11 cellular contexts compared by ENCODE assay signal in the genomic region with DNA sequence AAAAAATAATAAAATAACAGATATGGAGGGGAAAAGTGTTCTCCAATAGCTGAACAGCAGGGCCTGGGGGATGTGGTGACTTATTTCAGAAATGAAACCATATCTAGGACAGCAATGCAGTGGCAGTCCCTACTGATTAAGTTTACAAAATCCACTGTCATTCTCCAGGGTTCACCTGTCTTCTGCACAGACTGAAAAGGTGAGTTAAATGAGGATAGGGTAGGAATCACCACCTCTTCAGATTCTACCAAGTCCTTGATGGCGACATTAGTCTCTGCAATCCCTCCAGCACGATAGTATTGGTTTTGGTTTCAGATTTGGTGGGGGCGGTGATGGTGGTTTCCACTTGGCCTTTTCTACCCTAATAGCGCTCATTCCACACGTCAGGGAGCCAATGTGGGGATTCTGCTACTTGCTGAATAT. TPM values are rescaled to one million over a fixed set of nuclear protein-coding genes. Genes with fewer than 3 reads are reported as not detected.
DNase-seq lines count a peak whose midpoint lies in the region; ATAC-seq, FAIRE-seq and TF ChIP-seq lines count a peak whose summit lies in the region.
"Had no signal": no experiment of that assay in that cellular context is flagged by ENCODE, and none has a peak within 500 bp of the region (broad histone marks: within the 10 kb centered on the region; RNA-seq: fewer than 3 reads in every experiment).

No MANE protein-coding gene starts in this region.

- no peak for TF ChIP-seq EP300 in transverse colon (IDR thresholded peaks at IDR 0.05; ENCODE audit: low read depth)

- WGBS in transverse colon (ENCODE audit: low coverage in 1 of 2), 2 donors = 73 to 84% methylated on average over 4 to 5 of the region's 5 CpGs

- no peak overlapping the region for H3K4me3 ChIP-seq in transverse colon
- H3K4me3 ChIP-seq in gastrocnemius medialis = no peak overlapping the region
- H3K4me3 ChIP-seq: SJSA1 had no signal

- H3K36me3 ChIP-seq in transverse colon (no peaks in the 10 kb centered on the region), gastrocnemius medialis (no peaks in the 10 kb centered on the region)
- H3K36me3 ChIP-seq: SJSA1 had no signal

- H3K27ac Mint-ChIP-seq in activated naive CD4-positive, alpha-beta T cell treated with anti-CD3 and anti-CD28 coated beads, Interleukin-2, amount 10 ng/mL, durations not matched to agents 7 days and 5 days = no peak overlapping the region

- H3K9me3 ChIP-seq in transverse colon (no peaks in the 10 kb centered on the region), gastrocnemius medialis (no peaks in the 10 kb centered on the region)

- FAIRE-seq in urothelium cell line (lab: Jason Lieb, UNC) = no peak

- H3K27ac ChIP-seq in transverse colon (no peak overlapping the region), gastrocnemius medialis (no peak overlapping the region)
- H3K27ac ChIP-seq: SJSA1 had no signal

- ATAC-seq in GM18505 (IDR thresholded peaks at IDR 0.05; ENCODE audit: unreplicated experiment) (peak; percentile 88), GM19463 (IDR thresholded peaks at IDR 0.05; ENCODE audit: unreplicated experiment) (peak; percentile 88), HG03095 (IDR thresholded peaks at IDR 0.05; ENCODE audit: unreplicated experiment) (peak; percentile 97), gastrocnemius medialis (no peak)

- H3K4me3 Mint-ChIP-seq in activated naive CD4-positive, alpha-beta T cell treated with anti-CD3 and anti-CD28 coated beads, Interleukin-2, amount 10 ng/mL, durations not matched to agents 7 days and 5 days = peak overlapping the region; percentile 18

- DNase-seq in activated naive CD4-positive, alpha-beta T cell treated with anti-CD3 and anti-CD28 coated beads, Interleukin-2, amount 10 ng/mL, durations not matched to agents 7 days and 5 days = peak; percentile 26
- no peak for DNase-seq in urothelium cell line (ENCODE audit: low spot score)
- DNase-seq in transverse colon = no peak
- no peak for DNase-seq in effector CD8-positive, alpha-beta T cell (lab: John Stamatoyannopoulos, UW)
- DNase-seq in gastrocnemius medialis = no peak

- H3K27me3 Mint-ChIP-seq in activated naive CD4-positive, alpha-beta T cell treated with anti-CD3 and anti-CD28 coated beads, Interleukin-2, amount 10 ng/mL, durations not matched to agents 7 days and 5 days = no peaks in the 10 kb centered on the region

- TF ChIP-seq CTCF in transverse colon (IDR thresholded peaks at IDR 0.05) (no peak), gastrocnemius medialis (IDR thresholded peaks at IDR 0.05 in 4 of 5, conservative IDR thresholded peaks at IDR 0.05 in 1 of 5) (no peak)

- CTCF ChIA-PET in activated naive CD4-positive, alpha-beta T cell treated with anti-CD3 and anti-CD28 coated beads, Interleukin-2, amount 10 ng/mL, durations not matched to agents 7 days and 5 days (lab: Charles Lee) = no interaction called here

- peaks cover 4% of the 10 kb centered on the region for H3K9me3 Mint-ChIP-seq in activated naive CD4-positive, alpha-beta T cell treated with anti-CD3 and anti-CD28 coated beads, Interleukin-2, amount 10 ng/mL, durations not matched to agents 7 days and 5 days

- H3K36me3 Mint-ChIP-seq in activated naive CD4-positive, alpha-beta T cell treated with anti-CD3 and anti-CD28 coated beads, Interleukin-2, amount 10 ng/mL, durations not matched to agents 7 days and 5 days = no peaks in the 10 kb centered on the region

- no peak for TF ChIP-seq POLR2A in GM18505 (IDR thresholded peaks at IDR 0.05; ENCODE audit: borderline replicate concordance, extremely low read depth, insufficient read depth, insufficient read length)
- no peak for TF ChIP-seq POLR2A in transverse colon (IDR thresholded peaks at IDR 0.05)
- no peak for TF ChIP-seq POLR2A in gastrocnemius medialis (IDR thresholded peaks at IDR 0.05)

- H3K4me1 Mint-ChIP-seq in activated naive CD4-positive, alpha-beta T cell treated with anti-CD3 and anti-CD28 coated beads, Interleukin-2, amount 10 ng/mL, durations not matched to agents 7 days and 5 days = no peaks in the 10 kb centered on the region

- in situ Hi-C loops in transverse colon (cut with MboI; ENCODE audit: low pct_ligation_motif_present in 1 of 4, low pct_unique_long_range_greater_than_20kb in 1 of 4, low sequenced_read_pairs in 3 of 4) (no loop called here), gastrocnemius medialis (cut with MboI; ENCODE audit: low sequenced_read_pairs in 4 of 4) (no loop called here)

- no peaks in the 10 kb centered on the region for H3K27me3 ChIP-seq in transverse colon
- H3K27me3 ChIP-seq in gastrocnemius medialis = no peaks in the 10 kb centered on the region
- H3K27me3 ChIP-seq: SJSA1 had no signal

- H3K4me1 ChIP-seq in transverse colon (no peaks in the 10 kb centered on the region), gastrocnemius medialis (no peaks in the 10 kb centered on the region)
- H3K4me1 ChIP-seq: SJSA1 had no signal

- intact Hi-C loops in transverse colon (cut with DNase I; ENCODE audit: low total_unique reads) (no loop called here), gastrocnemius medialis (cut with DNase I; ENCODE audit: low total_unique reads) (no loop called here)

RNA-seq across cellular contexts. Expression of a gene that starts 32.3 kb away (rescaled TPM):
- total RNA-seq in transverse colon (1,000 to 10,000 TPM in 1 of 4 donors, 100 to 1,000 TPM in 3; 279 to 2,349 (median 380) TPM), gastrocnemius medialis (100 to 1,000 TPM; 277 to 651 (median 413) TPM)

RNA-seq across cellular contexts. Expression of a gene that starts 46.3 kb away (rescaled TPM):
- total RNA-seq in transverse colon = not detected
- total RNA-seq in gastrocnemius medialis = not detected
- total RNA-seq: LHCN-M2, mononuclear cell, SJSA1 had no signal

Comparison
In these comparisons a context has a peak if more than half of its experiments do, and no peak if none do; other contexts are left out.
1. ATAC-seq: peak in GM18505 (single experiment), GM19463 (single experiment) and HG03095 (single experiment); none in gastrocnemius medialis (0 of 2).